In genomic region chr12:153080-153746, GRCh38 we compare ENCODE assay signal across 8 cellular contexts.
A peak's percentile ranks its signal among the peaks of the same experiment; 100 is the strongest.
DNase-seq lines count a peak whose midpoint lies in the region; ATAC-seq and TF ChIP-seq lines count a peak whose summit lies in the region.

No MANE protein-coding gene starts in this region.

- peak; percentile 65 for TF ChIP-seq CTCF in astrocyte of the cerebellum (IDR thresholded peaks at IDR 0.05; ENCODE audit: low read depth, low read length, missing control alignments)

- POLR2A ChIA-PET in T-cell (lab: Charles Lee), result no interaction called here

- peak; percentile 68 for ATAC-seq in GM19397 (IDR thresholded peaks at IDR 0.05; ENCODE audit: unreplicated experiment)
- ATAC-seq in T-cell (replicated peaks in 1 of 4), result peak; percentile 62 to 70 (median 66)
- ATAC-seq in HG02678 (IDR thresholded peaks at IDR 0.05; ENCODE audit: unreplicated experiment), result no peak

- no peak overlapping the region for H3K4me3 ChIP-seq in astrocyte of the cerebellum (ENCODE audit: low read depth, low read length)

- CTCF ChIA-PET in T-cell (lab: Charles Lee), result no interaction called here

- H3K27me3 Mint-ChIP-seq in T-cell, result peaks cover 7 to 9% of the 10 kb centered on the region in 2 donors

- H3K27ac Mint-ChIP-seq in T-cell, result no peak overlapping the region

- H3K4me3 Mint-ChIP-seq in T-cell, result no peak overlapping the region

- peak; percentile 73 for DNase-seq in AG20443 (ENCODE audit: low spot score)
- peak; percentile 10 for DNase-seq in NCI-H1105 (lab: John Stamatoyannopoulos, UW)
- DNase-seq in T-cell, result peak in 29 of 34 experiments; percentile 4 to 48 (median 29)
- DNase-seq in astrocyte of the cerebellum (ENCODE audit: low read depth), result no peak
- peak; percentile 59 for DNase-seq in iris pigment epithelial cell (ENCODE audit: low read depth)
- peak; percentile 55 to 58 for DNase-seq in stimulated activated CD4-positive, alpha-beta T cell treated with anti-CD3 and anti-CD28 coated beads, Interleukin-4, amount 100 ng/mL, for 48 hours (ENCODE audit: low read depth in 2 of 2)

- peaks cover 4 to 11% (median 7%) of the 10 kb centered on the region in 3 donors for H3K4me1 Mint-ChIP-seq in T-cell

- in situ Hi-C loops in astrocyte of the cerebellum (cut with HindIII; ENCODE audit: low sequenced_read_pairs), result no loop called here

- no peaks in the 10 kb centered on the region for H3K36me3 Mint-ChIP-seq in T-cell

- H3K9me3 Mint-ChIP-seq in T-cell, result no peaks in the 10 kb centered on the region
